Comparison of ENCODE assay signal across 17 cellular contexts in genomic region chr9:130219661-130220081, GRCh38. TPM values are rescaled to one million over a fixed set of nuclear protein-coding genes. Genes with fewer than 3 reads are reported as not detected.
DNase-seq lines count a peak whose midpoint lies in the region; ATAC-seq and TF ChIP-seq lines count a peak whose summit lies in the region.
"Had no signal": no experiment of that assay in that cellular context is flagged by ENCODE, and none has a peak within 500 bp of the region (broad histone marks: within the 10 kb centered on the region; RNA-seq: fewer than 3 reads in every experiment).

No MANE protein-coding gene starts in this region.

- ATAC-seq in Right ventricle myocardium superior (ENCODE audit: poor library complexity) (peak; percentile 20), Right ventricle myocardium inferior (no peak), aorta (ENCODE audit: low FRiP score) (peak; percentile 55)
- ATAC-seq: mucosa of descending colon had no signal

- H3K4ac ChIP-seq in neuronal stem cell (ENCODE audit: low read length) = peak overlapping the region; percentile 17

- H3K36me3 Mint-ChIP-seq in endodermal cell (ENCODE audit: low read depth) = peaks cover 11% of the 10 kb centered on the region

- DNase-seq in Right ventricle myocardium superior = no peak
- DNase-seq in Right ventricle myocardium inferior (ENCODE audit: missing footprints) = no peak
- DNase-seq in endodermal cell = peak; percentile 70
- DNase-seq in neuronal stem cell (ENCODE audit: low spot score) = no peak
- peak in 1 of 2 donors; percentile 36 for DNase-seq in aorta
- DNase-seq in OCI-M1 (lab: John Stamatoyannopoulos, UW) = no peak
- DNase-seq in NK-92 treated with Interleukin-12 subunit alpha and Interleukin-12 subunit beta, amount 100 ng/mL, for 24 hours (lab: John Stamatoyannopoulos, UW) = no peak
- DNase-seq in NOMO-1 treated with dmso at 0.1 percent for 144 hours (lab: John Stamatoyannopoulos, UW; ENCODE audit: unreplicated experiment) = no peak
- DNase-seq: activated CD4-positive, alpha-beta T cell treated with anti-CD3 and anti-CD28 coated beads, Interleukin-2, amount 50 U/mL, for 1 hour; activated naive CD4-positive, alpha-beta T cell; DMS53; mucosa of descending colon; NCI-H2081 treated with DMSO at 0.1 percent for 48 hours; nucleus accumbens; stimulated activated CD4-positive, alpha-beta T cell treated with anti-CD3 and anti-CD28 coated beads, Interleukin-2, amount 100 ng/mL, for 24 hours had no signal

- H3K36me3 ChIP-seq in endodermal cell (ENCODE audit: control insufficient read depth, insufficient read depth, low read length) (peaks cover 27% of the 10 kb centered on the region), neuronal stem cell (replicated peaks in 1 of 2; ENCODE audit: control insufficient read depth in 2 of 2, insufficient read depth in 2 of 2, low read length in 2 of 2) (peaks cover 13 to 19% of the 10 kb centered on the region in 2 donors), aorta (ENCODE audit: control insufficient read depth in 1 of 2, insufficient read depth in 2 of 2, low read length in 1 of 2) (peaks cover 0 to 4% of the 10 kb centered on the region in 2 donors)

- H4K8ac ChIP-seq in neuronal stem cell (ENCODE audit: low read depth, low read length) = no peak overlapping the region

- H3K27ac Mint-ChIP-seq in endodermal cell = no peak overlapping the region

- H3K9me3 ChIP-seq in endodermal cell (ENCODE audit: control insufficient read depth, low read length) (no peaks in the 10 kb centered on the region), neuronal stem cell (replicated peaks in 1 of 2; ENCODE audit: control insufficient read depth in 2 of 2, insufficient read depth in 1 of 2, low read depth in 1 of 2, low read length in 2 of 2) (peaks cover 0 to 3% of the 10 kb centered on the region in 2 donors), aorta (ENCODE audit: control insufficient read depth, low read length) (no peaks in the 10 kb centered on the region)
- H3K9me3 ChIP-seq: A549, mucosa of descending colon had no signal

- no peak overlapping the region for H2BK12ac ChIP-seq in neuronal stem cell (ENCODE audit: low read length)

- no peak overlapping the region for H3K4me2 ChIP-seq in neuronal stem cell (ENCODE audit: insufficient read depth, low read length, poor library complexity, severe bottlenecking)
- H3K4me2 ChIP-seq: A549 had no signal

- peak overlapping the region; percentile 85 for H3K23ac ChIP-seq in neuronal stem cell (ENCODE audit: low read depth, low read length, poor library complexity)

- 88 to 89% methylated on average over 8 to 15 of the region's 15 CpGs for WGBS in endodermal cell (ENCODE audit: insufficient coverage in 1 of 2, insufficient read length in 1 of 2), 2 experiments
- no CpG with 5 or more reads among the region's 15 CpGs for WGBS in neuronal stem cell (ENCODE audit: extremely low coverage in 2 of 2, insufficient read length in 2 of 2, insufficient replicate concordance in 1 of 2), 2 donors
- 79 to 83% methylated on average over 15 of the region's 15 CpGs for WGBS in aorta, 2 donors

- no peak for TF ChIP-seq CTCF in endodermal cell (conservative IDR thresholded peaks at IDR 0.05)

- peaks cover 9% of the 10 kb centered on the region for H3K4me1 Mint-ChIP-seq in endodermal cell

- no peak overlapping the region for H2BK15ac ChIP-seq in neuronal stem cell (ENCODE audit: low read length)

- intact Hi-C loops in Right ventricle myocardium superior (cut with DNase I) (no loop called here), Right ventricle myocardium inferior (cut with DNase I) (no loop called here), aorta (cut with DNase I) (no loop called here)

- H2AFZ ChIP-seq in neuronal stem cell (ENCODE audit: low read length) = no peak overlapping the region

- H2BK120ac ChIP-seq in neuronal stem cell (ENCODE audit: low read depth, low read length) = no peak overlapping the region

- H3K4me1 ChIP-seq in endodermal cell (ENCODE audit: control insufficient read depth, insufficient read depth, low read length) = peaks cover 8% of the 10 kb centered on the region
- peaks cover 6 to 14% of the 10 kb centered on the region in 2 donors for H3K4me1 ChIP-seq in neuronal stem cell (ENCODE audit: control insufficient read depth in 2 of 2, insufficient read depth in 1 of 2, low read depth in 1 of 2, low read length in 2 of 2)
- H3K4me1 ChIP-seq in aorta (ENCODE audit: control insufficient read depth in 1 of 2, insufficient read depth in 2 of 2, low read length in 2 of 2) = no peaks in the 10 kb centered on the region
- H3K4me1 ChIP-seq: A549 had no signal

- H3K9ac ChIP-seq in endodermal cell (ENCODE audit: extremely low read depth, low read length, poor library complexity, severe bottlenecking) = no peak overlapping the region
- peak overlapping the region; percentile 70 for H3K9ac ChIP-seq in neuronal stem cell (ENCODE audit: low read depth, low read length, poor library complexity)

- no peak overlapping the region for H3K4me3 Mint-ChIP-seq in endodermal cell

- H3K27me3 ChIP-seq in endodermal cell (ENCODE audit: control insufficient read depth, insufficient read depth, low read length, poor library complexity, severe bottlenecking) (no peaks in the 10 kb centered on the region), neuronal stem cell (ENCODE audit: control insufficient read depth in 3 of 3, insufficient read depth in 3 of 3, low read depth in 1 of 3, low read length in 3 of 3) (no peaks in the 10 kb centered on the region), aorta (ENCODE audit: control insufficient read depth in 1 of 2, insufficient read depth in 2 of 2, low read length in 1 of 2) (no peaks in the 10 kb centered on the region)

- H3K14ac ChIP-seq in neuronal stem cell (ENCODE audit: low read length) = peak overlapping the region; percentile 84

- H3K27me3 Mint-ChIP-seq in endodermal cell (ENCODE audit: insufficient read depth) = no peaks in the 10 kb centered on the region

- H3K27ac ChIP-seq in endodermal cell (ENCODE audit: low read depth, low read length) (peak overlapping the region; percentile 58), neuronal stem cell (replicated peaks; ENCODE audit: low read length) (peak overlapping the region; percentile 43), aorta (ENCODE audit: low read depth in 1 of 2, low read length in 2 of 2) (no peak overlapping the region)
- H3K27ac ChIP-seq: A549, C4-2B had no signal

- H2BK5ac ChIP-seq in neuronal stem cell (ENCODE audit: low read length) = peak overlapping the region; percentile 62

- H3K18ac ChIP-seq in neuronal stem cell (ENCODE audit: low read length) = peak overlapping the region; percentile 83

- no peaks in the 10 kb centered on the region for H3K9me3 Mint-ChIP-seq in endodermal cell

- H2AK5ac ChIP-seq in neuronal stem cell (ENCODE audit: low read depth, low read length) = peak overlapping the region; percentile 71

- H4K91ac ChIP-seq in neuronal stem cell (ENCODE audit: low read depth, low read length, poor library complexity) = peak overlapping the region; percentile 39

- H3K79me1 ChIP-seq in neuronal stem cell (ENCODE audit: low read depth, low read length) = peaks cover 3% of the 10 kb centered on the region

- no peak overlapping the region for H3K4me3 ChIP-seq in endodermal cell (ENCODE audit: low read length)
- H3K4me3 ChIP-seq in neuronal stem cell (ENCODE audit: low read length in 2 of 2) = no peak overlapping the region
- H3K4me3 ChIP-seq in aorta (ENCODE audit: low read length in 2 of 2) = no peak overlapping the region
- H3K4me3 ChIP-seq: A549, mucosa of descending colon had no signal

RNA-seq across cellular contexts. Expression of gene HMCN2, which starts 45.9 kb away (rescaled TPM):
- total RNA-seq in Right ventricle myocardium superior (5.2 TPM), Right ventricle myocardium inferior (5.7 TPM), endodermal cell (1 to 10 TPM; 3.3 to 3.9 TPM), aorta (10 to 100 TPM in 1 of 2 donors, 1 to 10 TPM in 1; 7.8 to 14.8 TPM)
- 0.57 TPM for polyA plus RNA-seq in endodermal cell (2013, experiment 1 of 2)
- 0.33 TPM for polyA plus RNA-seq in endodermal cell (2013, experiment 2 of 2)
- polyA plus RNA-seq in neuronal stem cell (2013, experiment 1 of 2) = 0.42 TPM
- 0.24 TPM for polyA plus RNA-seq in neuronal stem cell (2013, experiment 2 of 2)
- polyA plus RNA-seq in aorta = 1 to 10 TPM in 1 of 2 donors, under 1 TPM in 1; 0.25 to 1.4 TPM

RNA-seq across cellular contexts. Expression of gene NCS1, which starts 47.5 kb away (rescaled TPM):
- total RNA-seq in Right ventricle myocardium superior (5.0 TPM), Right ventricle myocardium inferior (5.0 TPM), endodermal cell (10 to 100 TPM; 40.6 to 47.7 TPM), aorta (100 to 1,000 TPM in 1 of 2 donors, 10 to 100 TPM in 1; 72.1 to 171 TPM)
- polyA plus RNA-seq in endodermal cell (2013, experiment 1 of 2) = 26.5 TPM
- polyA plus RNA-seq in endodermal cell (2013, experiment 2 of 2) = 28.0 TPM
- polyA plus RNA-seq in neuronal stem cell (2013, experiment 1 of 2) = 36.7 TPM
- 36.1 TPM for polyA plus RNA-seq in neuronal stem cell (2013, experiment 2 of 2)
- polyA plus RNA-seq in aorta = 10 to 100 TPM; 21.3 to 22.8 TPM

Comparison
In these comparisons a context has a peak if more than half of its experiments do, and no peak if none do; other contexts are left out.
1. H3K27ac ChIP-seq: peak in endodermal cell (single experiment) and neuronal stem cell (single experiment); none in aorta (0 of 2).